Comparison of ENCODE assay signal across 8 cellular contexts in genomic region chr5:143142596-143143435, GRCh38.
DNase-seq lines count a peak whose midpoint lies in the region; ATAC-seq and TF ChIP-seq lines count a peak whose summit lies in the region.
"Had no signal": no experiment of that assay in that cellular context is flagged by ENCODE, and none has a peak within 500 bp of the region (broad histone marks: within the 10 kb centered on the region; RNA-seq: fewer than 3 reads in every experiment).

No MANE protein-coding gene starts in this region.

- H3K4me2 ChIP-seq in hepatocyte = no peak overlapping the region

- H3K79me2 ChIP-seq in hepatocyte = no peaks in the 10 kb centered on the region

- H3K27me3 ChIP-seq in hepatocyte (no peaks in the 10 kb centered on the region), thoracic aorta (replicated peaks; ENCODE audit: insufficient read depth) (no peaks in the 10 kb centered on the region)

- no peak for TF ChIP-seq CTCF in hepatocyte (IDR thresholded peaks at IDR 0.05; ENCODE audit: poor library complexity)
- no peak for TF ChIP-seq CTCF in thoracic aorta (IDR thresholded peaks at IDR 0.05)

- H3K9me2 ChIP-seq in hepatocyte (replicated peaks; ENCODE audit: insufficient read depth) = no peaks in the 10 kb centered on the region

- H3K36me3 ChIP-seq in hepatocyte (replicated peaks; ENCODE audit: insufficient read depth, low read depth) = no peaks in the 10 kb centered on the region
- H3K36me3 ChIP-seq in thoracic aorta = no peaks in the 10 kb centered on the region

- peak; percentile 25 to 77 for DNase-seq in NCI-H2081 (lab: John Stamatoyannopoulos, UW)
- DNase-seq in amygdala (lab: John Stamatoyannopoulos, UW) = peak in 35 of 56 donors; percentile 1 to 56 (median 10)
- peak; percentile 40 for DNase-seq in hepatocyte (ENCODE audit: low spot score)
- DNase-seq in thoracic aorta (ENCODE audit: low spot score) = peak; percentile 49
- no peak for DNase-seq in NCI-H2227 (lab: John Stamatoyannopoulos, UW; ENCODE audit: unreplicated experiment)
- DNase-seq: HCEC 1CT had no signal

- no peaks in the 10 kb centered on the region for H4K20me1 ChIP-seq in hepatocyte (ENCODE audit: insufficient read depth, poor library complexity, severe bottlenecking)

- 61% methylated on average over 8 of the region's 8 CpGs for WGBS in hepatocyte (ENCODE audit: low lambda C conversion rate, missing lambda C conversion rate)

- H3K9me3 ChIP-seq in hepatocyte (ENCODE audit: low read depth) (no peaks in the 10 kb centered on the region), thoracic aorta (no peaks in the 10 kb centered on the region)

- H3K4me1 ChIP-seq in hepatocyte (ENCODE audit: insufficient read depth) = peaks cover 22% of the 10 kb centered on the region
- H3K4me1 ChIP-seq in thoracic aorta (ENCODE audit: control insufficient read depth in 1 of 2, low read depth in 2 of 2) = peaks cover 28 to 84% of the 10 kb centered on the region in 2 donors

- no peak overlapping the region for H2AFZ ChIP-seq in hepatocyte

- no peak overlapping the region for H3K4me3 ChIP-seq in hepatocyte
- H3K4me3 ChIP-seq in thoracic aorta = peak overlapping the region; percentile 8

- peak; percentile 69 for ATAC-seq in thoracic aorta (ENCODE audit: insufficient number of reproducible peaks, low FRiP score, low read depth)
- ATAC-seq in HG02623 (IDR thresholded peaks at IDR 0.05; ENCODE audit: unreplicated experiment) = no peak
- no peak for ATAC-seq in GM21360 (IDR thresholded peaks at IDR 0.05; ENCODE audit: unreplicated experiment)

- H3K27ac ChIP-seq in hepatocyte = peak overlapping the region; percentile 65
- H3K27ac ChIP-seq in thoracic aorta = peak overlapping the region; percentile 74 to 75
